Comparison of ENCODE assay signal across 9 cellular contexts in the genomic region with DNA sequence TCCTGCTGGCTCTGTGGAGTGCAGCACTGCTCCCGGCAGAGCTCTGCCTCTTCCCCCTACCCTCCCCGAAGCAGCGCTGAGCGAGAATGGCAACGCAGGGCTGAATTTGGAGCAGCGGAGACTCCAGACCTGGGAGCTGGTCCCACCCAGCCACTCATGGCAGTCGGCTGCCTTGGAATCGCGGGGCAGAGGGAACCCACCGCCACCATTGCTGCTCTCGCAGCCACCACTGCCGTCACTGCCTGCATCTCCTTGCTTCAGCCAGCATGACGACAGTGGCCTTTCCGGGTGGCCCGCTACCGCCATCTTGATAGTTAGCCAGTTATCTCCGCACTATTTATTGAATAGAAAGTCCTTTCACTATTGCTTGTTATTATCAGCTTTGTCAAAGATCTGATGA.
"Had no signal": no experiment of that assay in that cellular context is flagged by ENCODE, and none has a peak within 500 bp of the region (broad histone marks: within the 10 kb centered on the region; RNA-seq: fewer than 3 reads in every experiment).

No MANE protein-coding gene starts in this region.

- H3K4me3 ChIP-seq: GM23248, HAP-1 had no signal

- H3K27me3 Mint-ChIP-seq: IgD-negative memory B cell had no signal

- H3K36me3 Mint-ChIP-seq: IgD-negative memory B cell had no signal

- DNase-seq: GM23248, GOT3, H7, HFFc6, KBM-7 had no signal

- H3K4me3 Mint-ChIP-seq: HFFc6, IgD-negative memory B cell had no signal

- ATAC-seq: HCT116, HepG2 had no signal

- H3K27ac Mint-ChIP-seq: HFFc6, IgD-negative memory B cell had no signal

- H3K4me1 ChIP-seq: HAP-1 had no signal

- H3K9me3 ChIP-seq: HAP-1 had no signal

- H3K4me1 Mint-ChIP-seq: IgD-negative memory B cell had no signal

- H3K36me3 ChIP-seq: HAP-1 had no signal
